23 cellular contexts compared by ENCODE assay signal in the genomic region with DNA sequence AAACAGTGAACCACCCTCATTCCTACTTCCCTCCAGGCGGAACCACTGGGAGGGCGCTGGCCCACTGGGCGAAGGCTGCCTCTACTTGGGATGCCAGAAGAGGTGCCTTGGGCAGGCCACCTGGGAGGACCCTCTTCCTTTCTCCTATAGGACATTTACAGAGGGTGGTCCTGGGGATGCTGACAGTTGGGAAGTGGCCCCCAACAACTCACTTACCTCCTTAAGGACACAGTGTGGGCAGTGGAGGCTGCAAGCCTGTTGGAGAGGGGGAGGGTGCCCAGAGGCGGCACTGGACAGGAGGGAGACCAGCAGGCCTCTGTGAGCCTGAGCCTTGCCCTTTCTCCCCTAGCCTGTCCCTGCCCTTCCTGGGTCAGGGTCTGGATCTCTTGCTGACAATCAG.
"Had no signal": no experiment of that assay in that cellular context is flagged by ENCODE, and none has a peak within 500 bp of the region (broad histone marks: within the 10 kb centered on the region; RNA-seq: fewer than 3 reads in every experiment).

No MANE protein-coding gene starts in this region.

- H3K9me3 Mint-ChIP-seq: activated naive CD4-positive, alpha-beta T cell treated with anti-CD3 and anti-CD28 coated beads for 36 hours; activated T-cell treated with anti-CD3 and anti-CD28 coated beads, Interleukin-2, amount 50 U/mL, for 4 hours; neural crest cell; T-cell; T-helper 2 cell treated with Interferon-gamma antibody and Interleukin-4, amounts not matched to agents 5 μg/mL and 100 μg/mL, for 36 hours had no signal

- H3K27me3 ChIP-seq: body of pancreas, foreskin keratinocyte, ovary, upper lobe of left lung had no signal

- H3K4me3 Mint-ChIP-seq: activated naive CD4-positive, alpha-beta T cell treated with anti-CD3 and anti-CD28 coated beads for 36 hours; activated T-cell treated with anti-CD3 and anti-CD28 coated beads, Interleukin-2, amount 50 U/mL, for 4 hours; dendritic cell treated with granulocyte-macrophage colony-stimulating factor and Interleukin-4, amounts not matched to agents 40 ng/mL and 50 ng/mL, for 4 days; neural crest cell; T-cell; T-helper 2 cell treated with Interferon-gamma antibody and Interleukin-4, amounts not matched to agents 5 μg/mL and 100 μg/mL, for 36 hours had no signal

- H3K27ac Mint-ChIP-seq: activated naive CD4-positive, alpha-beta T cell treated with anti-CD3 and anti-CD28 coated beads for 36 hours; dendritic cell treated with granulocyte-macrophage colony-stimulating factor and Interleukin-4, amounts not matched to agents 40 ng/mL and 50 ng/mL, for 4 days; T-cell; T-helper 2 cell treated with Interferon-gamma antibody and Interleukin-4, amounts not matched to agents 5 μg/mL and 100 μg/mL, for 36 hours had no signal

- H3K4me3 ChIP-seq: body of pancreas, ovary, prostate gland, upper lobe of left lung had no signal

- H3K36me3 ChIP-seq: ovary, prostate gland, upper lobe of left lung, WERI-Rb-1 had no signal

- H3K4me1 Mint-ChIP-seq: T-cell had no signal

- DNase-seq: activated CD4-positive, alpha-beta T cell treated with anti-CD3 and anti-CD28 coated beads for 1 hour; activated CD4-positive, alpha-beta T cell treated with anti-CD3 and anti-CD28 coated beads, Interleukin-2, amount 50 U/mL, for 4 hours; activated CD8-positive, alpha-beta memory T cell treated with anti-CD3 and anti-CD28 coated beads, Interleukin-2, amount 50 U/mL, for 48 hours; activated naive CD4-positive, alpha-beta T cell treated with anti-CD3 and anti-CD28 coated beads for 36 hours; activated T-cell treated with anti-CD3 and anti-CD28 coated beads, Interleukin-2, amount 50 U/mL, for 4 hours; anterior cingulate cortex; body of pancreas; caudate nucleus; effector CD4-positive, alpha-beta T cell; erythroblast; foreskin keratinocyte; kidney; naive B cell; ovary; stimulated activated CD4-positive, alpha-beta T cell treated with anti-CD3 and anti-CD28 coated beads, Interleukin-4, amount 100 ng/mL, for 24 hours; stimulated activated naive CD8-positive, alpha-beta T cell treated with anti-CD3 and anti-CD28 coated beads, Interleukin-15, Interleukin-2, amounts not matched to agents 100 U/mL and 50 U/mL, for 24 hours; T-cell; upper lobe of left lung; WERI-Rb-1 had no signal

- H3K9me3 ChIP-seq: body of pancreas, ovary, prostate gland, upper lobe of left lung had no signal

- H3K36me3 Mint-ChIP-seq: T-cell had no signal

- H3K4me1 ChIP-seq: body of pancreas, foreskin keratinocyte, prostate gland, upper lobe of left lung had no signal

- H3K27ac ChIP-seq: body of pancreas, foreskin keratinocyte, ovary, prostate gland, upper lobe of left lung, WERI-Rb-1 had no signal
